ENCODE assay signal across 13 cellular contexts in genomic region chr4:53497446-53498069, GRCh38.
DNase-seq lines count a peak whose midpoint lies in the region; ATAC-seq, FAIRE-seq and TF ChIP-seq lines count a peak whose summit lies in the region.
"Had no signal": no experiment of that assay in that cellular context is flagged by ENCODE, and none has a peak within 500 bp of the region (broad histone marks: within the 10 kb centered on the region; RNA-seq: fewer than 3 reads in every experiment).

No MANE protein-coding gene starts in this region.

- dilution Hi-C loops in endothelial cell of umbilical vein (cut with MboI; ENCODE audit: extremely low pct_ligation_motif_present, low sequenced_read_pairs), result no loop called here

- FAIRE-seq in endothelial cell of umbilical vein (lab: Jason Lieb, UNC), result peak; percentile 33
- FAIRE-seq: islet of Langerhans had no signal

- TF ChIP-seq CTCF in endothelial cell of umbilical vein (IDR thresholded peaks at IDR 0.05; ENCODE audit: extremely low read depth in 1 of 2, insufficient read depth in 1 of 2, low read depth in 1 of 2, low read length in 2 of 2) (no peak), left lung (IDR thresholded peaks at IDR 0.05) (no peak)

- H3K9me3 ChIP-seq in HAP-1 (no peaks in the 10 kb centered on the region), endothelial cell of umbilical vein (replicated peaks; ENCODE audit: control insufficient read depth, insufficient read depth, low read length) (no peaks in the 10 kb centered on the region), left lung (no peaks in the 10 kb centered on the region), subcutaneous abdominal adipose tissue (ENCODE audit: control insufficient read depth in 5 of 5, low read length in 5 of 5) (no peaks in the 10 kb centered on the region)

- H3K4me1 ChIP-seq in HAP-1 (peaks cover 10% of the 10 kb centered on the region), endothelial cell of umbilical vein (ENCODE audit: control insufficient read depth, extremely low read depth, insufficient read depth, low read length) (no peaks in the 10 kb centered on the region), left lung (no peaks in the 10 kb centered on the region), subcutaneous abdominal adipose tissue (ENCODE audit: control insufficient read depth in 5 of 5, insufficient read depth in 5 of 5, low read length in 5 of 5) (peaks cover 2 to 11% (median 9%) of the 10 kb centered on the region in 5 donors)

- in situ Hi-C loops in HAP-1 (cut with MboI; ENCODE audit: low sequenced_read_pairs), result loop anchor here (25.0 kb wide), 1 partner anchor 740 kb away; the partner anchor contains the start of gene PDGFRA

- intact Hi-C loops in endothelial cell of umbilical vein (cut with micrococcal nuclease) (loop anchor here (10.0 kb wide), 2 partner anchors 307 to 483 kb away; no protein-coding TSS in a partner anchor), left lung (cut with DNase I) (no loop called here)

- CTCF ChIA-PET in endothelial cell of umbilical vein (lab: Charles Lee), result interaction anchor here (0.6 to 1.4 kb wide), 5 partner anchors 9 to 735 kb away, joined by 3 to 5 read pairs (median 3); no protein-coding TSS in a partner anchor

- ATAC-seq in left lung, result peak; percentile 65
- ATAC-seq in HG02610 (IDR thresholded peaks at IDR 0.05; ENCODE audit: unreplicated experiment), result no peak

- H3K9ac ChIP-seq in endothelial cell of umbilical vein (replicated peaks; ENCODE audit: extremely low read depth, insufficient read depth, low read length), result no peak overlapping the region
- peak overlapping the region in 1 of 5 donors; percentile 28 for H3K9ac ChIP-seq in subcutaneous abdominal adipose tissue (ENCODE audit: low read length in 5 of 5)

- H3K4me3 ChIP-seq in HAP-1 (no peak overlapping the region), endothelial cell of umbilical vein (replicated peaks in 1 of 3; ENCODE audit: insufficient read depth in 1 of 3, low read depth in 1 of 3, low read length in 3 of 3) (no peak overlapping the region), left lung (no peak overlapping the region), subcutaneous abdominal adipose tissue (ENCODE audit: low read depth in 1 of 5, low read length in 5 of 5) (no peak overlapping the region)

- H4K20me1 ChIP-seq in endothelial cell of umbilical vein (replicated peaks; ENCODE audit: control insufficient read depth, extremely low read depth, insufficient read depth, low read length), result no peaks in the 10 kb centered on the region

- H3K9me1 ChIP-seq in endothelial cell of umbilical vein (replicated peaks; ENCODE audit: control insufficient read depth, extremely low read depth, insufficient read depth, low read length), result no peaks in the 10 kb centered on the region

- H2AFZ ChIP-seq in endothelial cell of umbilical vein (ENCODE audit: low read depth, low read length), result no peak overlapping the region

- no peak for TF ChIP-seq POLR2A in endothelial cell of umbilical vein (IDR thresholded peaks at IDR 0.05; ENCODE audit: low read depth, low read length)

- no TSS peak for BruUV-seq in endothelial cell of umbilical vein (replicated peaks; lab: Mats Ljungman, UMichigan)

- POLR2A ChIA-PET in endothelial cell of umbilical vein (lab: Charles Lee), result no interaction called here

- peak; percentile 77 to 79 for DNase-seq in HAP-1 (ENCODE audit: low spot score in 2 of 2)
- no peak for DNase-seq in endothelial cell of umbilical vein (ENCODE audit: low read depth, low spot score)
- DNase-seq in left lung, result no peak
- no peak for DNase-seq in NCI-H2227 treated with DMSO at 0.1 percent for 48 hours (lab: John Stamatoyannopoulos, UW)
- no peak for DNase-seq in NCI-H82 (lab: John Stamatoyannopoulos, UW)
- no peak for DNase-seq in midbrain (lab: John Stamatoyannopoulos, UW)
- DNase-seq: activated CD4-positive, alpha-beta T cell treated with anti-CD3 and anti-CD28 coated beads for 1 hour; activated naive CD4-positive, alpha-beta T cell treated with Interleukin-2 at 50 U/mL for 16 hours; CD8-positive, alpha-beta memory T cell; NCI-H2171 had no signal

- H3K27ac ChIP-seq in endothelial cell of umbilical vein (ENCODE audit: insufficient read depth, low read depth, low read length), result no peak overlapping the region
- H3K27ac ChIP-seq in left lung, result no peak overlapping the region
- peak overlapping the region; percentile 69 for H3K27ac ChIP-seq in subcutaneous abdominal adipose tissue (ENCODE audit: low read depth, low read length)

- H3K27me3 ChIP-seq in HAP-1 (ENCODE audit: low read depth) (no peaks in the 10 kb centered on the region), endothelial cell of umbilical vein (ENCODE audit: control insufficient read depth in 2 of 2, insufficient read depth in 2 of 2, low read length in 2 of 2) (no peaks in the 10 kb centered on the region), left lung (no peaks in the 10 kb centered on the region), subcutaneous abdominal adipose tissue (ENCODE audit: control insufficient read depth in 5 of 5, insufficient read depth in 4 of 5, low read length in 5 of 5) (no peaks in the 10 kb centered on the region)

- H3K36me3 ChIP-seq in HAP-1 (replicated peaks) (no peaks in the 10 kb centered on the region), endothelial cell of umbilical vein (ENCODE audit: control insufficient read depth in 2 of 2, extremely low read depth in 1 of 2, insufficient read depth in 2 of 2, low read length in 2 of 2) (no peaks in the 10 kb centered on the region), left lung (no peaks in the 10 kb centered on the region), subcutaneous abdominal adipose tissue (ENCODE audit: control insufficient read depth in 5 of 5, insufficient read depth in 5 of 5, low read length in 5 of 5) (peaks cover 0 to 20% (median 9%) of the 10 kb centered on the region in 5 donors)

- no peaks in the 10 kb centered on the region for H3K79me2 ChIP-seq in endothelial cell of umbilical vein (ENCODE audit: control insufficient read depth, insufficient read depth, low read length)

- H3K4me2 ChIP-seq in endothelial cell of umbilical vein (ENCODE audit: insufficient read depth, low read length), result no peak overlapping the region

TF ChIP-seq in endothelial cell of umbilical vein, 7 proteins besides CTCF, POLR2A, EP300 and RAD21:
- TF ChIP-seq MYC (IDR thresholded peaks at IDR 0.05; ENCODE audit: low read depth, low read length), result no peak
- no peak for TF ChIP-seq EZH2 (IDR thresholded peaks at IDR 0.05; ENCODE audit: borderline replicate concordance, low read depth, low read length, severe bottlenecking)
- no peak for TF ChIP-seq FOS (IDR thresholded peaks at IDR 0.05; ENCODE audit: borderline replicate concordance, insufficient read depth, low read length)
- TF ChIP-seq, protein P1, sequence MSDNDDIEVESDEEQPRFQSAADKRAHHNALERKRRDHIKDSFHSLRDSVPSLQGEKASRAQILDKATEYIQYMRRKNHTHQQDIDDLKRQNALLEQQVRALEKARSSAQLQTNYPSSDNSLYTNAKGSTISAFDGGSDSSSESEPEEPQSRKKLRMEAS (IDR thresholded peaks at IDR 0.05; ENCODE audit: insufficient read depth, insufficient read length), result no peak
- no peak for TF ChIP-seq JUN (IDR thresholded peaks at IDR 0.05; ENCODE audit: borderline replicate concordance, insufficient read depth, insufficient read length, low read depth)
- no peak for TF ChIP-seq GATA2 (IDR thresholded peaks at IDR 0.05; ENCODE audit: insufficient read depth, insufficient read length, low read depth, low read length)
- TF ChIP-seq POLR2AphosphoS5 (IDR thresholded peaks at IDR 0.05; ENCODE audit: insufficient read depth, low read depth, low read length), result no peak
TF ChIP-seq in endothelial cell of umbilical vein: peak in this region for 0.

Comparison
In these comparisons a context has a peak if more than half of its experiments do, and no peak if none do; other contexts are left out.
1. DNase-seq: peak in HAP-1 (2 of 2); none in endothelial cell of umbilical vein (single experiment), left lung (0 of 2), NCI-H2227 treated with DMSO at 0.1 percent for 48 hours (single experiment), NCI-H82 (single experiment) and midbrain (single experiment).